19 cellular contexts compared by ENCODE assay signal in the genomic region with DNA sequence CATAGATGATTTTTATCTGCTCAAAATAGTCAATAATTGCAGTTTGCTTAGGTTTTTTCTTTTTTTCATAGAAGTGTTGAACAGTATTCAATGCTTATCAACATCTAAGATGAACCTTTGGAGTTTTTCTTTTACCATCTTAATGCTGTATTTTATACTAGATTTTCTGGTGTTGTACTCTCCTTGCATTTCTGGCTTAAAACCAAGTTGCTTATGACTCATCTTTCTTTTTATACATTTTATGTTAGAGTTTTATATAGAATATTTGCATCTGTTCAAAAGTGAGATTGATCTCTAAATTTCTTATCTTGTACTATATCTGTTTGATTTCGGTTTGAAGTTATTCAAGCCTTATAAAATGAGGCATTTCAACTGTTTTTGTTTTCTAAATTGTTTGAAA.
"Had no signal": no experiment of that assay in that cellular context is flagged by ENCODE, and none has a peak within 500 bp of the region (broad histone marks: within the 10 kb centered on the region; RNA-seq: fewer than 3 reads in every experiment).

No MANE protein-coding gene starts in this region.

- H3K27ac ChIP-seq: ascending aorta, gastrocnemius medialis, left lung, tibial artery had no signal

- H3K9me3 ChIP-seq: ascending aorta, gastrocnemius medialis, tibial artery had no signal

- ATAC-seq: activated CD4-positive, CD25-positive, alpha-beta regulatory T cell treated with anti-CD3 and anti-CD28 coated beads, Interleukin-2, amount 50 U/mL, for 24 hours; effector memory CD8-positive, alpha-beta T cell; gastrocnemius medialis; left lung had no signal

- DNase-seq: activated CD4-positive, alpha-beta T cell treated with anti-CD3 and anti-CD28 coated beads, Interleukin-2, amount 10 ng/mL, durations not matched to agents 7 days and 5 days; activated CD8-positive, alpha-beta memory T cell treated with anti-CD3 and anti-CD28 coated beads, Interleukin-2, amount 50 U/mL, for 48 hours; activated effector memory CD4-positive, alpha-beta T cell treated with anti-CD3 and anti-CD28 coated beads, Interleukin-2, amount 50 U/mL, for 16 hours; activated naive CD4-positive, alpha-beta T cell treated with anti-CD3 and anti-CD28 coated beads, Interleukin-2, amount 50 U/mL, for 16 hours; activated T-cell treated with anti-CD3 and anti-CD28 coated beads, Interleukin-2, amount 50 U/mL, for 48 hours; effector memory CD8-positive, alpha-beta T cell; gastrocnemius medialis; head of caudate nucleus; left lung; midbrain; nephron progenitor cell; occipital lobe; stimulated activated CD4-positive, alpha-beta T cell treated with anti-CD3 and anti-CD28 coated beads, Interleukin-12 subunit alpha, Interleukin-12 subunit beta, amount 100 ng/mL, for 4 hours; stimulated activated CD4-positive, alpha-beta T cell treated with anti-CD3 and anti-CD28 coated beads, Interleukin-1b, Interleukin-23, amount 100 ng/mL, for 48 hours; stimulated activated CD8-positive, alpha-beta memory T cell treated with anti-CD3 and anti-CD28 coated beads, Interleukin-4, amount 100 ng/mL, for 48 hours; stimulated activated naive CD4-positive, alpha-beta T cell treated with Interleukin-2 at 50 U/mL for 16 hours; tibial artery had no signal

- H3K4me1 ChIP-seq: ascending aorta, gastrocnemius medialis, left lung, tibial artery had no signal

- H3K36me3 ChIP-seq: ascending aorta, gastrocnemius medialis, left lung, tibial artery had no signal

- H3K27me3 ChIP-seq: ascending aorta, gastrocnemius medialis, left lung, tibial artery had no signal

- H3K4me3 ChIP-seq: ascending aorta, gastrocnemius medialis, left lung, tibial artery had no signal
